8 cellular contexts compared by ENCODE assay signal in genomic region chr3:185552358-185552877, GRCh38. TPM values are rescaled to one million over a fixed set of nuclear protein-coding genes. Genes with fewer than 3 reads are reported as not detected.
A peak's percentile ranks its signal among the peaks of the same experiment; 100 is the strongest.
DNase-seq lines count a peak whose midpoint lies in the region; ATAC-seq and TF ChIP-seq lines count a peak whose summit lies in the region.

Gene LIPH (minus strand): TSS chr3:185552588. CDS start chr3:185552471, 117 bp downstream.

- H3K9ac ChIP-seq in endodermal cell (ENCODE audit: extremely low read depth, low read length, poor library complexity, severe bottlenecking) (no peak within 1 kb of the TSS), smooth muscle cell (ENCODE audit: low read depth) (no peak within 1 kb of the TSS)

- no peaks in the 10 kb centered on the region for H3K9me3 Mint-ChIP-seq in endodermal cell

- H3K79me2 ChIP-seq in smooth muscle cell (ENCODE audit: low read depth) = no peaks in the 10 kb centered on the region

- TF ChIP-seq CTCF in endodermal cell (conservative IDR thresholded peaks at IDR 0.05) (no peak), smooth muscle cell (IDR thresholded peaks at IDR 0.05; ENCODE audit: borderline replicate concordance, insufficient read depth, poor library complexity, severe bottlenecking) (no peak)

- H3K9me3 ChIP-seq in endodermal cell (ENCODE audit: control insufficient read depth, low read length) = no peaks in the 10 kb centered on the region
- no peaks in the 10 kb centered on the region for H3K9me3 ChIP-seq in smooth muscle cell (replicated peaks; ENCODE audit: low read depth)

- H3K4me3 ChIP-seq in endodermal cell (ENCODE audit: low read length) = no peak within 1 kb of the TSS
- H3K4me3 ChIP-seq in smooth muscle cell = peak within 1 kb of the TSS; percentile 36

- H3K4me2 ChIP-seq in smooth muscle cell = peak within 1 kb of the TSS; percentile 38

- peak within 1 kb of the TSS; percentile 74 for H3K27ac Mint-ChIP-seq in endodermal cell

- H3F3A ChIP-seq in smooth muscle cell (ENCODE audit: low read depth) = no peaks in the 10 kb centered on the region

- H3K36me3 Mint-ChIP-seq in endodermal cell (ENCODE audit: low read depth) = no peaks in the 10 kb centered on the region

- H3K27ac ChIP-seq in endodermal cell (ENCODE audit: low read depth, low read length) (no peak within 1 kb of the TSS), smooth muscle cell (ENCODE audit: low read depth) (peak within 1 kb of the TSS; percentile 41)

- H3K27me3 ChIP-seq in endodermal cell (ENCODE audit: control insufficient read depth, insufficient read depth, low read length, poor library complexity, severe bottlenecking) (no peaks in the 10 kb centered on the region), smooth muscle cell (ENCODE audit: low read depth) (no peaks in the 10 kb centered on the region)

- peak within 1 kb of the TSS; percentile 26 for H2AFZ ChIP-seq in smooth muscle cell (ENCODE audit: low read depth)

- H3K27me3 Mint-ChIP-seq in endodermal cell (ENCODE audit: insufficient read depth) = no peaks in the 10 kb centered on the region

- DNase-seq in activated T-cell treated with anti-CD3 and anti-CD28 coated beads for 48 hours (ENCODE audit: low read depth) = peak; percentile 27
- no peak for DNase-seq in activated T-cell treated with anti-CD3 and anti-CD28 coated beads for 4 hours
- peak; percentile 48 for DNase-seq in NCI-H2029 treated with DMSO at 0.1 percent for 48 hours (lab: John Stamatoyannopoulos, UW)
- peak; percentile 68 for DNase-seq in endodermal cell
- DNase-seq in smooth muscle cell (lab: John Stamatoyannopoulos, UW; ENCODE audit: unreplicated experiment) = no peak
- no peak for DNase-seq in cerebellar nuclear complex (lab: John Stamatoyannopoulos, UW)
- no peak for DNase-seq in NCI-H1417 treated with DMSO at 0.1 percent for 48 hours (lab: John Stamatoyannopoulos, UW)

- H3K4me3 Mint-ChIP-seq in endodermal cell = peak within 1 kb of the TSS; percentile 0

- H3K4me1 ChIP-seq in endodermal cell (ENCODE audit: control insufficient read depth, insufficient read depth, low read length) (no peaks in the 10 kb centered on the region), smooth muscle cell (ENCODE audit: low read depth) (no peaks in the 10 kb centered on the region)

- 51 to 59% methylated on average over 5 to 6 of the region's 6 CpGs for WGBS in endodermal cell (ENCODE audit: insufficient coverage in 1 of 2, insufficient read length in 1 of 2), 2 experiments
- 46% methylated on average over 6 of the region's 6 CpGs for WGBS in smooth muscle cell (ENCODE audit: low lambda C conversion rate)

- H3K36me3 ChIP-seq in endodermal cell (ENCODE audit: control insufficient read depth, insufficient read depth, low read length) (no peaks in the 10 kb centered on the region), smooth muscle cell (ENCODE audit: low read depth) (no peaks in the 10 kb centered on the region)

- peaks cover 7% of the 10 kb centered on the region for H3K4me1 Mint-ChIP-seq in endodermal cell

- ATAC-seq in HG02571 (IDR thresholded peaks at IDR 0.05; ENCODE audit: unreplicated experiment) = peak; percentile 75

- no peaks in the 10 kb centered on the region for H4K20me1 ChIP-seq in smooth muscle cell (ENCODE audit: low read depth)

RNA-seq across cellular contexts. Expression of gene LIPH, which starts in this region (rescaled TPM):
- total RNA-seq in endodermal cell = 1 to 10 TPM in 1 of 2 donors, under 1 TPM in 1; 0.81 to 2.3 TPM
- polyA plus RNA-seq in endodermal cell (2013, experiment 1 of 2) = 0.07 TPM
- 0.62 TPM for polyA plus RNA-seq in endodermal cell (2013, experiment 2 of 2)
- 0.04 TPM in 1 of 2 replicates, not detected in the other for total RNA-seq in smooth muscle cell
- 0.03 TPM in 1 of 2 replicates, not detected in the other for polyA plus RNA-seq in smooth muscle cell

Comparison
In these comparisons a context has a peak if more than half of its experiments do, and no peak if none do; other contexts are left out.
1. DNase-seq: peak in activated T-cell treated with anti-CD3 and anti-CD28 coated beads for 48 hours (single experiment), NCI-H2029 treated with DMSO at 0.1 percent for 48 hours (single experiment) and endodermal cell (single experiment); none in activated T-cell treated with anti-CD3 and anti-CD28 coated beads for 4 hours (single experiment), smooth muscle cell (single experiment), cerebellar nuclear complex (0 of 2) and NCI-H1417 treated with DMSO at 0.1 percent for 48 hours (single experiment).